14 cellular contexts compared by ENCODE assay signal in the genomic region with DNA sequence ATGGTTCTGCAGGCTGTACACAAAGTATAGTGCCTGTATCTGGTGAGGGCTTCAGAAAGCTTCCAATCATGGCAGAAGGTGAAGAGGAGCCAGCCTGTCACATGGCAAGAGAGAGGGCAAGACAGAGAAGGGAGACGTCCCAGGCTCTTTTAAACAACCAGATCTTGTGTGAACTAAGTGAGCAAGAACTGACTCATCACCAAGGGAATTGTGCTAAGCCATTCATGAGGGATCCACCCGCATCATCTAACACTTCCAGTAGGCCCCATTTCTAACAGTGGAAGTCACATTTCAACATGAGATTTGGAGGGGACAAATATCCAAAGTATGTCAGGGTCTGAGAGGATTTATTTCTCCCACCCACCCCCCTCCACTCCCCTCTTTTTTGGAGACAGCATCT. TPM values are rescaled to one million over a fixed set of nuclear protein-coding genes. Genes with fewer than 3 reads are reported as not detected.
DNase-seq lines count a peak whose midpoint lies in the region; TF ChIP-seq lines count a peak whose summit lies in the region.
"Had no signal": no experiment of that assay in that cellular context is flagged by ENCODE, and none has a peak within 500 bp of the region (broad histone marks: within the 10 kb centered on the region; RNA-seq: fewer than 3 reads in every experiment).

No MANE protein-coding gene starts in this region.

- H3K27ac Mint-ChIP-seq in neural progenitor cell, result no peak overlapping the region
- H3K27ac Mint-ChIP-seq: B cell; stimulated activated effector memory CD8-positive, alpha-beta T cell treated with anti-CD3 and anti-CD28 coated beads, Interleukin-12 subunit alpha, Interleukin-12 subunit beta, amount 100 ng/mL, for 72 hours had no signal

- H2AFZ ChIP-seq in neural progenitor cell (replicated peaks), result no peak overlapping the region

- H3K4me1 ChIP-seq in neural progenitor cell, result no peaks in the 10 kb centered on the region
- H3K4me1 ChIP-seq: colonic mucosa had no signal

- peaks cover 4% of the 10 kb centered on the region for H3K27me3 Mint-ChIP-seq in neural progenitor cell (ENCODE audit: insufficient read depth, low read depth)

- H3K9me3 Mint-ChIP-seq in neural progenitor cell, result no peaks in the 10 kb centered on the region
- H3K9me3 Mint-ChIP-seq: stimulated activated effector memory CD8-positive, alpha-beta T cell treated with anti-CD3 and anti-CD28 coated beads, Interleukin-12 subunit alpha, Interleukin-12 subunit beta, amount 100 ng/mL, for 72 hours had no signal

- no peaks in the 10 kb centered on the region for H3K36me3 ChIP-seq in neural progenitor cell
- H3K36me3 ChIP-seq: colonic mucosa had no signal

- no peaks in the 10 kb centered on the region for H3K79me2 ChIP-seq in neural progenitor cell (ENCODE audit: low read depth)

- no peaks in the 10 kb centered on the region for H3F3A ChIP-seq in neural progenitor cell (ENCODE audit: low read depth)

- no peaks in the 10 kb centered on the region for H3K36me3 Mint-ChIP-seq in neural progenitor cell
- H3K36me3 Mint-ChIP-seq: stimulated activated effector memory CD8-positive, alpha-beta T cell treated with anti-CD3 and anti-CD28 coated beads, Interleukin-12 subunit alpha, Interleukin-12 subunit beta, amount 100 ng/mL, for 72 hours had no signal

- no peak overlapping the region for H3K27ac ChIP-seq in neural progenitor cell
- H3K27ac ChIP-seq: colonic mucosa had no signal

- H4K20me1 ChIP-seq in neural progenitor cell (ENCODE audit: low read depth), result no peaks in the 10 kb centered on the region

- H3K4me1 Mint-ChIP-seq in neural progenitor cell, result peaks cover 4% of the 10 kb centered on the region
- H3K4me1 Mint-ChIP-seq: stimulated activated effector memory CD8-positive, alpha-beta T cell treated with anti-CD3 and anti-CD28 coated beads, Interleukin-12 subunit alpha, Interleukin-12 subunit beta, amount 100 ng/mL, for 72 hours had no signal

- DNase-seq in AG10803 (ENCODE audit: low read depth) (peak; percentile 69), M059J (ENCODE audit: low read depth) (peak; percentile 15), dedifferentiated amniotic fluid mesenchymal stem cell (ENCODE audit: extremely low spot score) (peak; percentile 18), islet precursor cell (peak; percentile 67), kidney glomerular epithelial cell (lab: John Stamatoyannopoulos, UW) (no peak), neural progenitor cell (ENCODE audit: low spot score) (no peak), NCI-H146 treated with DMSO at 0.1 percent for 48 hours (lab: John Stamatoyannopoulos, UW; ENCODE audit: unreplicated experiment) (no peak)
- no peak for DNase-seq in stimulated activated CD4-positive, alpha-beta T cell treated with anti-CD3 and anti-CD28 coated beads, Interleukin-2, amount 100 ng/mL, for 48 hours
- DNase-seq: colonic mucosa, NCI-H2081, NCI-H82, SHP77 treated with DMSO at 0.1 percent for 48 hours had no signal

- no peaks in the 10 kb centered on the region for H3K9me3 ChIP-seq in neural progenitor cell (ENCODE audit: low read depth)
- H3K9me3 ChIP-seq: colonic mucosa had no signal

- no peak overlapping the region for H3K4me3 Mint-ChIP-seq in neural progenitor cell
- H3K4me3 Mint-ChIP-seq: B cell; stimulated activated effector memory CD8-positive, alpha-beta T cell treated with anti-CD3 and anti-CD28 coated beads, Interleukin-12 subunit alpha, Interleukin-12 subunit beta, amount 100 ng/mL, for 72 hours had no signal

- no peak overlapping the region for H3K9ac ChIP-seq in neural progenitor cell

- H3K4me3 ChIP-seq in AG10803 (ENCODE audit: low read length) (no peak overlapping the region), neural progenitor cell (no peak overlapping the region)
- H3K4me3 ChIP-seq: colonic mucosa had no signal

- H3K4me2 ChIP-seq in neural progenitor cell, result no peak overlapping the region

- H3K27me3 ChIP-seq in neural progenitor cell, result no peaks in the 10 kb centered on the region
- H3K27me3 ChIP-seq: colonic mucosa had no signal

- TF ChIP-seq CTCF in AG10803 (conservative IDR thresholded peaks at IDR 0.05; ENCODE audit: low read length), result no peak
- TF ChIP-seq CTCF in neural progenitor cell (IDR thresholded peaks at IDR 0.05), result no peak

RNA-seq across cellular contexts. Expression of a gene that starts 56.2 kb away (rescaled TPM):
- total RNA-seq in M059J (2014; rRNA removed; shearing (Covaris generic)), result 74.9 and 104 TPM in 2 replicates
- 70.5 and 82.3 TPM in 2 replicates for total RNA-seq in neural progenitor cell (ENCODE audit: low replicate concordance)

Comparison
In these comparisons a context has a peak if more than half of its experiments do, and no peak if none do; other contexts are left out.
1. DNase-seq: peak in AG10803 (single experiment), M059J (single experiment), dedifferentiated amniotic fluid mesenchymal stem cell (single experiment) and islet precursor cell (single experiment); none in stimulated activated CD4-positive, alpha-beta T cell treated with anti-CD3 and anti-CD28 coated beads, Interleukin-2, amount 100 ng/mL, for 48 hours (0 of 2), kidney glomerular epithelial cell (single experiment), neural progenitor cell (single experiment) and NCI-H146 treated with DMSO at 0.1 percent for 48 hours (single experiment).